1 cellular context compared by ENCODE assay signal in genomic region chr16:77194295-77195231, GRCh38.
TF ChIP-seq lines count a peak whose summit lies in the region.

No MANE protein-coding gene starts in this region.

TF ChIP-seq in H1, 55 proteins besides CTCF, POLR2A, EP300 and RAD21:
- TF ChIP-seq SIRT6 (IDR thresholded peaks at IDR 0.05; ENCODE audit: low read length) (no peak), KDM1A (IDR thresholded peaks at IDR 0.05; ENCODE audit: borderline replicate concordance, low read length) (no peak), MAFK (IDR thresholded peaks at IDR 0.05; ENCODE audit: low read depth, low read length) (no peak), RFX5 (IDR thresholded peaks at IDR 0.05; ENCODE audit: borderline replicate concordance, low read depth, low read length) (no peak), TBP (IDR thresholded peaks at IDR 0.05; ENCODE audit: low read depth, low read length) (no peak), TAF7 (optimal IDR thresholded peaks at IDR 0.05; ENCODE audit: borderline replicate concordance, low read depth, low read length) (no peak), USF2 (IDR thresholded peaks at IDR 0.05; ENCODE audit: low read length) (no peak), GTF2F1 (IDR thresholded peaks at IDR 0.05; ENCODE audit: borderline replicate concordance, low read depth, low read length) (no peak), HDAC2 (IDR thresholded peaks at IDR 0.05; ENCODE audit: borderline replicate concordance in 1 of 2, low read depth in 2 of 2, low read length in 2 of 2) (no peak), CTBP2 (IDR thresholded peaks at IDR 0.05; ENCODE audit: borderline replicate concordance, insufficient read depth, insufficient read length, low read length) (no peak), SP1 (IDR thresholded peaks at IDR 0.05; ENCODE audit: low read depth, low read length) (no peak), BRCA1 (IDR thresholded peaks at IDR 0.05; ENCODE audit: low read depth, low read length) (no peak), ATF2 (IDR thresholded peaks at IDR 0.05; ENCODE audit: low read length) (no peak), E2F6 (IDR thresholded peaks at IDR 0.05) (no peak), CBX5 (IDR thresholded peaks at IDR 0.05; ENCODE audit: low read depth, low read length) (no peak), EGR1 (IDR thresholded peaks at IDR 0.05; ENCODE audit: borderline replicate concordance, low read depth, low read length) (no peak), BCL11A (IDR thresholded peaks at IDR 0.05; ENCODE audit: low read depth in 2 of 2, low read length in 2 of 2) (no peak), ZNF274 (IDR thresholded peaks at IDR 0.05; ENCODE audit: borderline replicate concordance, extremely low read depth, low read length) (no peak), RNF2 (IDR thresholded peaks at IDR 0.05; ENCODE audit: borderline replicate concordance, low read depth, low read length, missing control alignments, poor library complexity, severe bottlenecking) (no peak)
